ENCODE assay signal across 36 cellular contexts in genomic region chr3:178498866-178499265, GRCh38. TPM values are rescaled to one million over a fixed set of nuclear protein-coding genes. Genes with fewer than 3 reads are reported as not detected.
"Had no signal": no experiment of that assay in that cellular context is flagged by ENCODE, and none has a peak within 500 bp of the region (broad histone marks: within the 10 kb centered on the region; RNA-seq: fewer than 3 reads in every experiment).

No MANE protein-coding gene starts in this region.

- H3K4me3 ChIP-seq: adrenal gland, body of pancreas, breast epithelium, PC-9 had no signal

- H3K9ac ChIP-seq: KMS-11 had no signal

- H3K4me2 ChIP-seq: KMS-11, PC-9 had no signal

- H3K27me3 ChIP-seq: adrenal gland, body of pancreas, breast epithelium had no signal

- H3K27ac ChIP-seq: adrenal gland, body of pancreas, breast epithelium, KMS-11, PC-9 had no signal

- DNase-seq: activated CD4-positive, alpha-beta T cell treated with anti-CD3 and anti-CD28 coated beads for 36 hours; activated CD4-positive, alpha-beta T cell treated with anti-CD3 and anti-CD28 coated beads, Interleukin-2, amount 10 ng/mL, durations not matched to agents 7 days and 5 days; activated CD4-positive, alpha-beta T cell treated with anti-CD3 and anti-CD28 coated beads, Interleukin-2, amount 50 U/mL, for 48 hours; activated CD8-positive, alpha-beta T cell treated with anti-CD3 and anti-CD28 coated beads, Interleukin-2, amount 10 ng/mL, durations not matched to agents 7 days and 5 days; activated gamma-delta T cell treated with Interleukin-2 at 50 U/mL for 16 hours; activated naive CD4-positive, alpha-beta T cell treated with anti-CD3 and anti-CD28 coated beads for 36 hours; activated T-cell treated with anti-CD3 and anti-CD28 coated beads, Interleukin-2, amount 50 U/mL, for 24 hours; adrenal gland; body of pancreas; caudate nucleus; cerebellar nuclear complex; NCI-H1092; NCI-H1417; NCI-H146; NCI-H187; NCI-H2029 treated with DMSO at 0.1 percent for 48 hours; NCI-H2107; NCI-H2171; NCI-H510A; NCI-H526; NCI-H748 treated with DMSO at 0.1 percent for 48 hours; NK-92 treated with Interleukin-12 subunit alpha and Interleukin-12 subunit beta, amount 100 ng/mL, for 24 hours; PC-9; Right ventricle myocardium superior; SW 1271; T-helper 1 cell; T1000 had no signal

- H3K4me1 ChIP-seq: adrenal gland, breast epithelium had no signal

- H3K9me3 ChIP-seq: adrenal gland, body of pancreas had no signal

- H3K36me3 ChIP-seq: adrenal gland, breast epithelium had no signal

RNA-seq across cellular contexts. Expression of gene KCNMB2, which starts 37.4 kb away (rescaled TPM):
- total RNA-seq: activated CD4-positive, alpha-beta T cell treated with anti-CD3 and anti-CD28 coated beads for 36 hours; activated CD4-positive, alpha-beta T cell treated with anti-CD3 and anti-CD28 coated beads, Interleukin-2, amount 10 ng/mL, durations not matched to agents 7 days and 5 days; activated CD8-positive, alpha-beta T cell treated with anti-CD3 and anti-CD28 coated beads, Interleukin-2, amount 10 ng/mL, durations not matched to agents 7 days and 5 days; activated naive CD4-positive, alpha-beta T cell treated with anti-CD3 and anti-CD28 coated beads for 36 hours; activated naive CD4-positive, alpha-beta T cell treated with anti-CD3 and anti-CD28 coated beads, Interleukin-2, amount 50 U/mL, for 72 hours; activated T-helper 2 cell treated with anti-CD3 and anti-CD28 coated beads, Interferon-gamma antibody, Interleukin-2, Interleukin-4, amounts not matched to agents 10 μg/mL and 5 μg/mL and 100 μg/mL, durations not matched to agents 14 hours and 24 hours and 36 hours; astrocyte; LHCN-M2; OCI-LY7; PC-9; T-helper 2 cell treated with Interferon-gamma antibody and Interleukin-4, amounts not matched to agents 100 ng/mL and 5 ng/mL, for 36 hours; WTC11 had no signal
